1 cellular context compared by ENCODE assay signal in the genomic region with DNA sequence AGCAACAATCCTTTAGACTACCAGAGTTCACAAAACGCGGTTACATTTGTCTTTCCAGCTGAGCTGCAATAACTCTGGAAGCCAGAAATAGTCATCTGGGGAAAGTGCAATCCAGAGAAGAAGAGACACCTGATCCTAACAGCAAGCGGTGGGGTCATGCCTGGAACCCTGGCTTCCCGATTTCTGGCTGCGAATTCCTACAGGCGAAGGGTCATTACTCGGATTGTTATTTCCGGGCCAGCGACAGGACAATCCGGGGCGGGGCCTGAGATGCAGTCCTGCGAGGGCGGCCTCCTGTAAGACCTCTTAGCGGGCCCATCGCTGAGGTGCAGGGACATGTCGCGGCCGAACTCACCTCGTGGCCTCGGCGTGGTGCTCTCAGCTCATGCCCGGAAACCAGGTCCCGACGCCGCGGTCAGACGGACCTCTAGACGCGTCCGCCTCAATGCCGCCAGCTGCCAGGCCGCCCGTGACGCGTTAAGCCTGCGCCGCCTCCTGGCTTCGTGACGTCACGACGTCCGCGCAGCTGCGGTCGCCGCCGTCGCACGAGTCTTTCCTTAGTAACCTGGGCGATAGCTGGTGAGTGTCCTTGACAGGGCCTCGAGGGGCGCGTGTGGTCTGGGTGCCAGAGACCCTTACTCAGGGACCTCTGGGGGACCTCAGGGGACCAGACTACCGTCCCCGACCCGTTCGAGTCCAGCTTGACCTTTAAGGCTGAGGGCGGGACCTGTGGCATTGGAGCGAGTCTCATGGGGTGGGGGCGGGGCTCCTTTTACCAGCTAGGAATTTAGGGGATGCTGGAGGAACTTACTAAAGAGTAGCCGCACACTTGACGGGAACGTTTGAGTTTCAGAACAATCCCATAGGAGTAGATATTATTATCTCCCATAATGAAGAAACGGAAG.
TF ChIP-seq lines count a peak whose summit lies in the region.

A gene with protein sequence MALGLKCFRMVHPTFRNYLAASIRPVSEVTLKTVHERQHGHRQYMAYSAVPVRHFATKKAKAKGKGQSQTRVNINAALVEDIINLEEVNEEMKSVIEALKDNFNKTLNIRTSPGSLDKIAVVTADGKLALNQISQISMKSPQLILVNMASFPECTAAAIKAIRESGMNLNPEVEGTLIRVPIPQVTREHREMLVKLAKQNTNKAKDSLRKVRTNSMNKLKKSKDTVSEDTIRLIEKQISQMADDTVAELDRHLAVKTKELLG (plus strand): TSS at position 523 of the 905 bp plus-strand sequence. CDS start 6,010 bp downstream, outside the sequence.
A gene with protein sequence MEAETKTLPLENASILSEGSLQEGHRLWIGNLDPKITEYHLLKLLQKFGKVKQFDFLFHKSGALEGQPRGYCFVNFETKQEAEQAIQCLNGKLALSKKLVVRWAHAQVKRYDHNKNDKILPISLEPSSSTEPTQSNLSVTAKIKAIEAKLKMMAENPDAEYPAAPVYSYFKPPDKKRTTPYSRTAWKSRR (minus strand): TSS at position 481 of the 905 bp plus-strand sequence. CDS start 3,348 bp downstream, outside the sequence.

TF ChIP-seq in WTC11, 78 proteins besides CTCF, POLR2A, EP300 and RAD21 (continued from another document and continues in another):
- peak; percentile 92 for TF ChIP-seq ATF2 (CRISPR knock-in tag; IDR thresholded peaks at IDR 0.05; ENCODE audit: borderline replicate concordance, low read depth)
- peak; percentile 99 for TF ChIP-seq MAX (CRISPR knock-in tag; IDR thresholded peaks at IDR 0.05)
- TF ChIP-seq KAT7 (CRISPR knock-in tag; IDR thresholded peaks at IDR 0.05; ENCODE audit: borderline replicate concordance) = peak; percentile 96; the same call in 1 of the 2 replicates
- TF ChIP-seq, protein P1, sequence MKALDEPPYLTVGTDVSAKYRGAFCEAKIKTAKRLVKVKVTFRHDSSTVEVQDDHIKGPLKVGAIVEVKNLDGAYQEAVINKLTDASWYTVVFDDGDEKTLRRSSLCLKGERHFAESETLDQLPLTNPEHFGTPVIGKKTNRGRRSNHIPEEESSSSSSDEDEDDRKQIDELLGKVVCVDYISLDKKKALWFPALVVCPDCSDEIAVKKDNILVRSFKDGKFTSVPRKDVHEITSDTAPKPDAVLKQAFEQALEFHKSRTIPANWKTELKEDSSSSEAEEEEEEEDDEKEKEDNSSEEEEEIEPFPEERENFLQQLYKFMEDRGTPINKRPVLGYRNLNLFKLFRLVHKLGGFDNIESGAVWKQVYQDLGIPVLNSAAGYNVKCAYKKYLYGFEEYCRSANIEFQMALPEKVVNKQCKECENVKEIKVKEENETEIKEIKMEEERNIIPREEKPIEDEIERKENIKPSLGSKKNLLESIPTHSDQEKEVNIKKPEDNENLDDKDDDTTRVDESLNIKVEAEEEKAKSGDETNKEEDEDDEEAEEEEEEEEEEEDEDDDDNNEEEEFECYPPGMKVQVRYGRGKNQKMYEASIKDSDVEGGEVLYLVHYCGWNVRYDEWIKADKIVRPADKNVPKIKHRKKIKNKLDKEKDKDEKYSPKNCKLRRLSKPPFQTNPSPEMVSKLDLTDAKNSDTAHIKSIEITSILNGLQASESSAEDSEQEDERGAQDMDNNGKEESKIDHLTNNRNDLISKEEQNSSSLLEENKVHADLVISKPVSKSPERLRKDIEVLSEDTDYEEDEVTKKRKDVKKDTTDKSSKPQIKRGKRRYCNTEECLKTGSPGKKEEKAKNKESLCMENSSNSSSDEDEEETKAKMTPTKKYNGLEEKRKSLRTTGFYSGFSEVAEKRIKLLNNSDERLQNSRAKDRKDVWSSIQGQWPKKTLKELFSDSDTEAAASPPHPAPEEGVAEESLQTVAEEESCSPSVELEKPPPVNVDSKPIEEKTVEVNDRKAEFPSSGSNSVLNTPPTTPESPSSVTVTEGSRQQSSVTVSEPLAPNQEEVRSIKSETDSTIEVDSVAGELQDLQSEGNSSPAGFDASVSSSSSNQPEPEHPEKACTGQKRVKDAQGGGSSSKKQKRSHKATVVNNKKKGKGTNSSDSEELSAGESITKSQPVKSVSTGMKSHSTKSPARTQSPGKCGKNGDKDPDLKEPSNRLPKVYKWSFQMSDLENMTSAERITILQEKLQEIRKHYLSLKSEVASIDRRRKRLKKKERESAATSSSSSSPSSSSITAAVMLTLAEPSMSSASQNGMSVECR (CRISPR knock-in tag; IDR thresholded peaks at IDR 0.05; ENCODE audit: borderline replicate concordance) = peak; percentile 99
- TF ChIP-seq TCF7 (CRISPR knock-in tag; IDR thresholded peaks at IDR 0.05; ENCODE audit: low read depth) = peak; percentile 89
- TF ChIP-seq, protein P2, sequence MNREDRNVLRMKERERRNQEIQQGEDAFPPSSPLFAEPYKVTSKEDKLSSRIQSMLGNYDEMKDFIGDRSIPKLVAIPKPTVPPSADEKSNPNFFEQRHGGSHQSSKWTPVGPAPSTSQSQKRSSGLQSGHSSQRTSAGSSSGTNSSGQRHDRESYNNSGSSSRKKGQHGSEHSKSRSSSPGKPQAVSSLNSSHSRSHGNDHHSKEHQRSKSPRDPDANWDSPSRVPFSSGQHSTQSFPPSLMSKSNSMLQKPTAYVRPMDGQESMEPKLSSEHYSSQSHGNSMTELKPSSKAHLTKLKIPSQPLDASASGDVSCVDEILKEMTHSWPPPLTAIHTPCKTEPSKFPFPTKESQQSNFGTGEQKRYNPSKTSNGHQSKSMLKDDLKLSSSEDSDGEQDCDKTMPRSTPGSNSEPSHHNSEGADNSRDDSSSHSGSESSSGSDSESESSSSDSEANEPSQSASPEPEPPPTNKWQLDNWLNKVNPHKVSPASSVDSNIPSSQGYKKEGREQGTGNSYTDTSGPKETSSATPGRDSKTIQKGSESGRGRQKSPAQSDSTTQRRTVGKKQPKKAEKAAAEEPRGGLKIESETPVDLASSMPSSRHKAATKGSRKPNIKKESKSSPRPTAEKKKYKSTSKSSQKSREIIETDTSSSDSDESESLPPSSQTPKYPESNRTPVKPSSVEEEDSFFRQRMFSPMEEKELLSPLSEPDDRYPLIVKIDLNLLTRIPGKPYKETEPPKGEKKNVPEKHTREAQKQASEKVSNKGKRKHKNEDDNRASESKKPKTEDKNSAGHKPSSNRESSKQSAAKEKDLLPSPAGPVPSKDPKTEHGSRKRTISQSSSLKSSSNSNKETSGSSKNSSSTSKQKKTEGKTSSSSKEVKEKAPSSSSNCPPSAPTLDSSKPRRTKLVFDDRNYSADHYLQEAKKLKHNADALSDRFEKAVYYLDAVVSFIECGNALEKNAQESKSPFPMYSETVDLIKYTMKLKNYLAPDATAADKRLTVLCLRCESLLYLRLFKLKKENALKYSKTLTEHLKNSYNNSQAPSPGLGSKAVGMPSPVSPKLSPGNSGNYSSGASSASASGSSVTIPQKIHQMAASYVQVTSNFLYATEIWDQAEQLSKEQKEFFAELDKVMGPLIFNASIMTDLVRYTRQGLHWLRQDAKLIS (CRISPR knock-in tag; IDR thresholded peaks at IDR 0.05; ENCODE audit: borderline replicate concordance) = no peak
- peak; percentile 66; the same call in 1 of the 2 replicates for TF ChIP-seq NR2C2 (CRISPR knock-in tag; IDR thresholded peaks at IDR 0.05)
- TF ChIP-seq ZNF138 (CRISPR knock-in tag; conservative IDR thresholded peaks at IDR 0.05) = 0 out of 2 replicates have a peak, but pooled peaks have one; percentile 23
- no peak for TF ChIP-seq ZNF317 (CRISPR knock-in tag; IDR thresholded peaks at IDR 0.05; ENCODE audit: borderline replicate concordance, low read depth)
- TF ChIP-seq ZNF416 (CRISPR knock-in tag; IDR thresholded peaks at IDR 0.05) = no peak
- TF ChIP-seq, protein P3, sequence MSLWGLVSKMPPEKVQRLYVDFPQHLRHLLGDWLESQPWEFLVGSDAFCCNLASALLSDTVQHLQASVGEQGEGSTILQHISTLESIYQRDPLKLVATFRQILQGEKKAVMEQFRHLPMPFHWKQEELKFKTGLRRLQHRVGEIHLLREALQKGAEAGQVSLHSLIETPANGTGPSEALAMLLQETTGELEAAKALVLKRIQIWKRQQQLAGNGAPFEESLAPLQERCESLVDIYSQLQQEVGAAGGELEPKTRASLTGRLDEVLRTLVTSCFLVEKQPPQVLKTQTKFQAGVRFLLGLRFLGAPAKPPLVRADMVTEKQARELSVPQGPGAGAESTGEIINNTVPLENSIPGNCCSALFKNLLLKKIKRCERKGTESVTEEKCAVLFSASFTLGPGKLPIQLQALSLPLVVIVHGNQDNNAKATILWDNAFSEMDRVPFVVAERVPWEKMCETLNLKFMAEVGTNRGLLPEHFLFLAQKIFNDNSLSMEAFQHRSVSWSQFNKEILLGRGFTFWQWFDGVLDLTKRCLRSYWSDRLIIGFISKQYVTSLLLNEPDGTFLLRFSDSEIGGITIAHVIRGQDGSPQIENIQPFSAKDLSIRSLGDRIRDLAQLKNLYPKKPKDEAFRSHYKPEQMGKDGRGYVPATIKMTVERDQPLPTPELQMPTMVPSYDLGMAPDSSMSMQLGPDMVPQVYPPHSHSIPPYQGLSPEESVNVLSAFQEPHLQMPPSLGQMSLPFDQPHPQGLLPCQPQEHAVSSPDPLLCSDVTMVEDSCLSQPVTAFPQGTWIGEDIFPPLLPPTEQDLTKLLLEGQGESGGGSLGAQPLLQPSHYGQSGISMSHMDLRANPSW (CRISPR knock-in tag; conservative IDR thresholded peaks at IDR 0.05; ENCODE audit: low read depth) = no peak
- TF ChIP-seq RELA (CRISPR knock-in tag; IDR thresholded peaks at IDR 0.05; ENCODE audit: borderline replicate concordance) = peak; percentile 94; the same call in 1 of the 2 replicates
- peak; percentile 95; the same call in 1 of the 2 replicates for TF ChIP-seq ATF1 (CRISPR knock-in tag; IDR thresholded peaks at IDR 0.05)
- TF ChIP-seq HMGA2 (CRISPR knock-in tag; IDR thresholded peaks at IDR 0.05) = no peak
- peak; percentile 97 for TF ChIP-seq CREB1 (CRISPR knock-in tag; IDR thresholded peaks at IDR 0.05)
- TF ChIP-seq ZNF671 (CRISPR knock-in tag; IDR thresholded peaks at IDR 0.05) = no peak
- no peak for TF ChIP-seq CDX4 (CRISPR knock-in tag; IDR thresholded peaks at IDR 0.05; ENCODE audit: borderline replicate concordance)
- no peak for TF ChIP-seq NR3C1 (CRISPR knock-in tag; conservative IDR thresholded peaks at IDR 0.05; ENCODE audit: low read depth)
- peak; percentile 98 for TF ChIP-seq TEAD1 (CRISPR knock-in tag; IDR thresholded peaks at IDR 0.05)
- TF ChIP-seq, protein P4, sequence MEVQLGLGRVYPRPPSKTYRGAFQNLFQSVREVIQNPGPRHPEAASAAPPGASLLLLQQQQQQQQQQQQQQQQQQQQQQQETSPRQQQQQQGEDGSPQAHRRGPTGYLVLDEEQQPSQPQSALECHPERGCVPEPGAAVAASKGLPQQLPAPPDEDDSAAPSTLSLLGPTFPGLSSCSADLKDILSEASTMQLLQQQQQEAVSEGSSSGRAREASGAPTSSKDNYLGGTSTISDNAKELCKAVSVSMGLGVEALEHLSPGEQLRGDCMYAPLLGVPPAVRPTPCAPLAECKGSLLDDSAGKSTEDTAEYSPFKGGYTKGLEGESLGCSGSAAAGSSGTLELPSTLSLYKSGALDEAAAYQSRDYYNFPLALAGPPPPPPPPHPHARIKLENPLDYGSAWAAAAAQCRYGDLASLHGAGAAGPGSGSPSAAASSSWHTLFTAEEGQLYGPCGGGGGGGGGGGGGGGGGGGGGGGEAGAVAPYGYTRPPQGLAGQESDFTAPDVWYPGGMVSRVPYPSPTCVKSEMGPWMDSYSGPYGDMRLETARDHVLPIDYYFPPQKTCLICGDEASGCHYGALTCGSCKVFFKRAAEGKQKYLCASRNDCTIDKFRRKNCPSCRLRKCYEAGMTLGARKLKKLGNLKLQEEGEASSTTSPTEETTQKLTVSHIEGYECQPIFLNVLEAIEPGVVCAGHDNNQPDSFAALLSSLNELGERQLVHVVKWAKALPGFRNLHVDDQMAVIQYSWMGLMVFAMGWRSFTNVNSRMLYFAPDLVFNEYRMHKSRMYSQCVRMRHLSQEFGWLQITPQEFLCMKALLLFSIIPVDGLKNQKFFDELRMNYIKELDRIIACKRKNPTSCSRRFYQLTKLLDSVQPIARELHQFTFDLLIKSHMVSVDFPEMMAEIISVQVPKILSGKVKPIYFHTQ (CRISPR knock-in tag; IDR thresholded peaks at IDR 0.05) = no peak
- TF ChIP-seq GRHL2 (CRISPR knock-in tag; IDR thresholded peaks at IDR 0.05; ENCODE audit: insufficient replicate concordance, severe bottlenecking) = no peak
- TF ChIP-seq JAZF1 (CRISPR knock-in tag; IDR thresholded peaks at IDR 0.05) = no peak
- TF ChIP-seq NFE2L1 (CRISPR knock-in tag; IDR thresholded peaks at IDR 0.05) = peak; percentile 98
- TF ChIP-seq, protein P5, sequence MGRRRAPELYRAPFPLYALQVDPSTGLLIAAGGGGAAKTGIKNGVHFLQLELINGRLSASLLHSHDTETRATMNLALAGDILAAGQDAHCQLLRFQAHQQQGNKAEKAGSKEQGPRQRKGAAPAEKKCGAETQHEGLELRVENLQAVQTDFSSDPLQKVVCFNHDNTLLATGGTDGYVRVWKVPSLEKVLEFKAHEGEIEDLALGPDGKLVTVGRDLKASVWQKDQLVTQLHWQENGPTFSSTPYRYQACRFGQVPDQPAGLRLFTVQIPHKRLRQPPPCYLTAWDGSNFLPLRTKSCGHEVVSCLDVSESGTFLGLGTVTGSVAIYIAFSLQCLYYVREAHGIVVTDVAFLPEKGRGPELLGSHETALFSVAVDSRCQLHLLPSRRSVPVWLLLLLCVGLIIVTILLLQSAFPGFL (CRISPR knock-in tag; IDR thresholded peaks at IDR 0.05; ENCODE audit: borderline replicate concordance) = peak; percentile 87; the same call in 1 of the 2 replicates
- no peak for TF ChIP-seq ZNF263 (CRISPR knock-in tag; IDR thresholded peaks at IDR 0.05; ENCODE audit: low read depth)
- peak; percentile 99 for TF ChIP-seq ETV6 (CRISPR knock-in tag; IDR thresholded peaks at IDR 0.05)
- peak; percentile 74 for TF ChIP-seq USF2 (CRISPR knock-in tag; IDR thresholded peaks at IDR 0.05)
- TF ChIP-seq ZNF423 (CRISPR knock-in tag; IDR thresholded peaks at IDR 0.05) = no peak
- TF ChIP-seq, protein P6, sequence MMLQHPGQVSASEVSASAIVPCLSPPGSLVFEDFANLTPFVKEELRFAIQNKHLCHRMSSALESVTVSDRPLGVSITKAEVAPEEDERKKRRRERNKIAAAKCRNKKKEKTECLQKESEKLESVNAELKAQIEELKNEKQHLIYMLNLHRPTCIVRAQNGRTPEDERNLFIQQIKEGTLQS (CRISPR knock-in tag; conservative IDR thresholded peaks at IDR 0.05) = peak; percentile 89
